In genomic region chr15:41483115-41483514, GRCh38 we compare ENCODE assay signal across 10 cellular contexts. TPM values are rescaled to one million over a fixed set of nuclear protein-coding genes. Genes with fewer than 3 reads are reported as not detected.
DNase-seq lines count a peak whose midpoint lies in the region; ATAC-seq and TF ChIP-seq lines count a peak whose summit lies in the region.
"Had no signal": no experiment of that assay in that cellular context is flagged by ENCODE, and none has a peak within 500 bp of the region (broad histone marks: within the 10 kb centered on the region; RNA-seq: fewer than 3 reads in every experiment).

No MANE protein-coding gene starts in this region.

- DNase-seq in GM20000 (ENCODE audit: low spot score) (peak; percentile 90), epidermal melanocyte (ENCODE audit: insufficient read length, low spot score) (peak; percentile 16), aorta (no peak), NCI-H1092 (lab: John Stamatoyannopoulos, UW) (no peak), NCI-H510A treated with DMSO at 0.1 percent for 48 hours (lab: John Stamatoyannopoulos, UW) (no peak), tibial nerve (ENCODE audit: low spot score in 2 of 2) (no peak)
- DNase-seq: cerebellar nuclear complex had no signal

- H3K27ac ChIP-seq in aorta (ENCODE audit: low read depth in 1 of 2, low read length in 2 of 2) (no peak overlapping the region), tibial nerve (no peak overlapping the region)

- H3K36me3 ChIP-seq in aorta (ENCODE audit: control insufficient read depth in 1 of 2, insufficient read depth in 2 of 2, low read length in 1 of 2), result peaks cover 4 to 10% of the 10 kb centered on the region in 2 donors
- H3K36me3 ChIP-seq in tibial nerve, result peaks cover 0 to 58% (median 6%) of the 10 kb centered on the region in 3 donors

- no peaks in the 10 kb centered on the region for H3K9me3 Mint-ChIP-seq in IgD-negative memory B cell

- intact Hi-C loops in aorta (cut with DNase I), result no loop called here

- no peak for TF ChIP-seq POLR2A in tibial nerve (IDR thresholded peaks at IDR 0.05)

- peak; percentile 74 for ATAC-seq in GM18499 (IDR thresholded peaks at IDR 0.05; ENCODE audit: insufficient read depth, unreplicated experiment)
- ATAC-seq in aorta (ENCODE audit: low FRiP score), result no peak

- no peaks in the 10 kb centered on the region for H3K4me1 ChIP-seq in aorta (ENCODE audit: control insufficient read depth in 1 of 2, insufficient read depth in 2 of 2, low read length in 2 of 2)
- H3K4me1 ChIP-seq in tibial nerve, result no peaks in the 10 kb centered on the region

- H3K4me3 Mint-ChIP-seq in IgD-negative memory B cell, result peak overlapping the region; percentile 13 to 56 (median 46)

- H3K4me1 Mint-ChIP-seq in IgD-negative memory B cell, result peaks cover 11% of the 10 kb centered on the region in 3 donors

- peaks cover 9% of the 10 kb centered on the region for H3K36me3 Mint-ChIP-seq in IgD-negative memory B cell

- no peak for TF ChIP-seq EP300 in tibial nerve (IDR thresholded peaks at IDR 0.05)

- no peak for TF ChIP-seq CTCF in GM20000 (IDR thresholded peaks at IDR 0.05; ENCODE audit: extremely low read depth, missing control alignments)
- TF ChIP-seq CTCF in tibial nerve (IDR thresholded peaks at IDR 0.05), result no peak

- H3K9me3 ChIP-seq in aorta (ENCODE audit: control insufficient read depth, low read length) (no peaks in the 10 kb centered on the region), tibial nerve (no peaks in the 10 kb centered on the region)

- no peak overlapping the region for H3K4me3 ChIP-seq in aorta (ENCODE audit: low read length in 2 of 2)
- H3K4me3 ChIP-seq in tibial nerve, result no peak overlapping the region
- H3K4me3 ChIP-seq: skin epidermis had no signal

- H3K27me3 ChIP-seq in aorta (ENCODE audit: control insufficient read depth in 1 of 2, insufficient read depth in 2 of 2, low read length in 1 of 2) (no peaks in the 10 kb centered on the region), tibial nerve (peaks cover 0 to 2% of the 10 kb centered on the region in 2 donors)

- peak overlapping the region in 2 of 3 donors; percentile 55 to 73 for H3K27ac Mint-ChIP-seq in IgD-negative memory B cell

- H3K27me3 Mint-ChIP-seq in IgD-negative memory B cell, result peaks cover 2% of the 10 kb centered on the region

RNA-seq across cellular contexts. Expression of gene ITPKA, which starts 10.6 kb away (rescaled TPM):
- not detected for polyA plus RNA-seq in IgD-negative memory B cell
- under 1 TPM; 0.29 to 0.33 TPM for total RNA-seq in aorta
- polyA plus RNA-seq in aorta, result 1 to 10 TPM in 1 of 2 donors, under 1 TPM in 1; 0.43 to 8.1 TPM
- not detected for total RNA-seq in tibial nerve

RNA-seq across cellular contexts. Expression of gene LTK, which starts 30.5 kb away (rescaled TPM):
- 2.0 TPM for polyA plus RNA-seq in IgD-negative memory B cell
- 1 to 10 TPM in 1 of 2 donors, under 1 TPM in 1; 0.19 to 1.1 TPM for total RNA-seq in aorta
- 1 to 10 TPM in 1 of 2 donors, under 1 TPM in 1; 0.38 to 1.9 TPM for polyA plus RNA-seq in aorta
- under 1 TPM in 2 of 4 donors, not detected in 2; 0.39 to 0.90 TPM for total RNA-seq in tibial nerve

Comparison
In these comparisons a context has a peak if more than half of its experiments do, and no peak if none do; other contexts are left out.
1. DNase-seq: peak in GM20000 (single experiment) and epidermal melanocyte (single experiment); none in aorta (0 of 2), NCI-H1092 (single experiment), NCI-H510A treated with DMSO at 0.1 percent for 48 hours (single experiment) and tibial nerve (0 of 2).